Comparison of ENCODE assay signal across 22 cellular contexts in the genomic region with DNA sequence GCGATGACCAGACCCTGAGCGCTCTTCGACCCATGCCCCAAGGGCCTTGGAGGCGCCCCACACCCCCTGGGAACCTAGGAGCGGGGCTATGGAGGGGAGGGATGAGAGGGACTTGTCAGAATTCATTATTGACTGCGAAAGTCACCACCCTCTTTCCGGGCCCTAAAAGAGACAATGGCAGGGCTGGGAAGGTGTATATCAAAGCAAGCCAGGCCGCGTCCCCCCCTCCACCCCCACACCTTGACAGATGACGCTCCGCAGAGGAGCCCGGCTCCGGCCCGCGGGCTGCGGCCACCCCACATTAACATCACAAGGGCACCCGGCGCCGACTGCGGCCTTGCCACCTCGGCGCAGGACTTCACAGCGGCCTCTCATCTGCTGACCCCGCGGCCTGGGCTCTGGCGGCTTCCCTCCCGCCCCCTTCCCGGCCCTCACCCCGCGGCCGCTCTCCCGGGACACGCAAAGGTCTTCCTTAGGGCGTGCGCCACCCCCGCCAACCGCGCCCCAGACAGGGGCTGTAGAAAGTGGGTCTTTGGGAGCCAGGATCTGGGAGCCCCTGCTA. TPM values are rescaled to one million over a fixed set of nuclear protein-coding genes. Genes with fewer than 3 reads are reported as not detected.
DNase-seq lines count a peak whose midpoint lies in the region; ATAC-seq and TF ChIP-seq lines count a peak whose summit lies in the region.
"Had no signal": no experiment of that assay in that cellular context is flagged by ENCODE, and none has a peak within 500 bp of the region (broad histone marks: within the 10 kb centered on the region; RNA-seq: fewer than 3 reads in every experiment).

No MANE protein-coding gene starts in this region.

- no peak for TF ChIP-seq CTCF in osteoblast (IDR thresholded peaks at IDR 0.05; ENCODE audit: extremely low read depth, low read depth, low read length)
- TF ChIP-seq CTCF in left lung (IDR thresholded peaks at IDR 0.05): no peak

- H3K79me2 ChIP-seq in osteoblast (ENCODE audit: insufficient read depth, low read length): no peaks in the 10 kb centered on the region

- 0 out of 2 replicates have a peak overlapping the region, but pooled peaks have one; percentile 7 for H3K4me2 ChIP-seq in BLaER1
- H3K4me2 ChIP-seq in osteoblast (ENCODE audit: insufficient read depth, low read length): no peak overlapping the region

- DNase-seq in NCI-H526 treated with DMSO at 0.1 percent for 48 hours (lab: John Stamatoyannopoulos, UW) (peak; percentile 59), osteoblast (ENCODE audit: insufficient read length, low spot score, missing footprints) (peak; percentile 86), left lung (no peak), AML-193 (lab: John Stamatoyannopoulos, UW) (no peak), putamen (ENCODE audit: low spot score) (no peak)
- DNase-seq: activated CD4-positive, alpha-beta T cell treated with anti-CD3 and anti-CD28 coated beads for 48 hours; activated naive CD4-positive, alpha-beta T cell treated with anti-CD3 and anti-CD28 coated beads, Interleukin-2, amount 10 ng/mL, durations not matched to agents 7 days and 5 days; NCI-H1694; NCI-H446; SJCRH30; spleen; T1000 had no signal

- no peak overlapping the region for H3K9ac ChIP-seq in BLaER1
- H3K9ac ChIP-seq in iPS-15b (ENCODE audit: low read depth, low read length): no peak overlapping the region

- H3K9me3 ChIP-seq in BLaER1: peaks cover 19% of the 10 kb centered on the region
- no peaks in the 10 kb centered on the region for H3K9me3 ChIP-seq in iPS-15b (ENCODE audit: control insufficient read depth, insufficient read depth, low read length)
- H3K9me3 ChIP-seq in osteoblast (ENCODE audit: low read depth, low read length): no peaks in the 10 kb centered on the region
- H3K9me3 ChIP-seq in left lung: no peaks in the 10 kb centered on the region
- H3K9me3 ChIP-seq: SJCRH30, spleen had no signal

- H3K27ac ChIP-seq in BLaER1 (no peak overlapping the region), osteoblast (ENCODE audit: low read depth, low read length) (no peak overlapping the region), left lung (no peak overlapping the region)
- H3K27ac ChIP-seq: SJCRH30, spleen had no signal

- peaks cover 92% of the 10 kb centered on the region for H4K20me1 ChIP-seq in BLaER1
- H4K20me1 ChIP-seq in osteoblast (ENCODE audit: insufficient read depth, low read length): no peaks in the 10 kb centered on the region

- H3K36me3 ChIP-seq in BLaER1 (no peaks in the 10 kb centered on the region), iPS-15b (ENCODE audit: control insufficient read depth, insufficient read depth, low read length) (no peaks in the 10 kb centered on the region), osteoblast (ENCODE audit: insufficient read depth, low read length) (no peaks in the 10 kb centered on the region), left lung (no peaks in the 10 kb centered on the region)
- H3K36me3 ChIP-seq: SJCRH30, spleen had no signal

- intact Hi-C loops in left lung (cut with DNase I): no loop called here

- H3K4me1 ChIP-seq in BLaER1 (no peaks in the 10 kb centered on the region; the same call in 1 of the 2 replicates), iPS-15b (ENCODE audit: control insufficient read depth, insufficient read depth, low read length) (peaks cover 25% of the 10 kb centered on the region), osteoblast (ENCODE audit: insufficient read depth, low read length) (no peaks in the 10 kb centered on the region), left lung (peaks cover 0 to 27% of the 10 kb centered on the region in 2 donors)
- H3K4me1 ChIP-seq: SJCRH30 had no signal

- no peak overlapping the region for H2AFZ ChIP-seq in osteoblast (ENCODE audit: low read length)

- H3K27me3 ChIP-seq in BLaER1: peaks cover 100% of the 10 kb centered on the region
- H3K27me3 ChIP-seq in iPS-15b (ENCODE audit: control insufficient read depth, insufficient read depth, low read length): peaks cover 98% of the 10 kb centered on the region
- peaks cover 79% of the 10 kb centered on the region for H3K27me3 ChIP-seq in osteoblast (ENCODE audit: insufficient read depth, low read length)
- peaks cover 96 to 100% of the 10 kb centered on the region in 2 donors for H3K27me3 ChIP-seq in left lung

- H3K4me3 ChIP-seq in BLaER1 (no peak overlapping the region), iPS-15b (ENCODE audit: low read depth, low read length) (peak overlapping the region; percentile 43), osteoblast (ENCODE audit: insufficient read depth, low read length) (no peak overlapping the region), left lung (no peak overlapping the region)
- H3K4me3 ChIP-seq: SJCRH30 had no signal

- ATAC-seq in HG02840 (IDR thresholded peaks at IDR 0.05; ENCODE audit: low FRiP score, unreplicated experiment) (no peak), left lung (no peak)
- ATAC-seq: stimulated activated effector memory CD8-positive, alpha-beta T cell treated with anti-CD3 and anti-CD28 coated beads, Interleukin-12 subunit alpha, Interleukin-12 subunit beta, amount 100 ng/mL, for 72 hours had no signal

RNA-seq across cellular contexts. Expression of a gene that starts 2.4 kb away (rescaled TPM):
- total RNA-seq in osteoblast: not detected in 2 replicates
- not detected for total RNA-seq in left lung
- total RNA-seq: astrocyte, glomerular endothelial cell, MCF 10A, omental fat pad, SJCRH30, spleen, urinary bladder had no signal

RNA-seq across cellular contexts. Expression of a gene that starts 21.8 kb away (rescaled TPM):
- total RNA-seq in osteoblast (not detected in 2 replicates), left lung (not detected)
- total RNA-seq: astrocyte, G401, glomerular endothelial cell, MCF 10A, SJCRH30, urinary bladder had no signal

RNA-seq across cellular contexts. Expression of a gene that starts 46.9 kb away (rescaled TPM):
- total RNA-seq in osteoblast (not detected in 2 replicates), left lung (not detected)
- total RNA-seq: astrocyte, G401, glomerular endothelial cell, omental fat pad, SJCRH30, spleen, urinary bladder had no signal

Comparison
In these comparisons a context has a peak if more than half of its experiments do, and no peak if none do; other contexts are left out.
1. DNase-seq: peak in NCI-H526 treated with DMSO at 0.1 percent for 48 hours (single experiment) and osteoblast (single experiment); none in left lung (0 of 2), AML-193 (0 of 2) and putamen (single experiment).